In the genomic region with DNA sequence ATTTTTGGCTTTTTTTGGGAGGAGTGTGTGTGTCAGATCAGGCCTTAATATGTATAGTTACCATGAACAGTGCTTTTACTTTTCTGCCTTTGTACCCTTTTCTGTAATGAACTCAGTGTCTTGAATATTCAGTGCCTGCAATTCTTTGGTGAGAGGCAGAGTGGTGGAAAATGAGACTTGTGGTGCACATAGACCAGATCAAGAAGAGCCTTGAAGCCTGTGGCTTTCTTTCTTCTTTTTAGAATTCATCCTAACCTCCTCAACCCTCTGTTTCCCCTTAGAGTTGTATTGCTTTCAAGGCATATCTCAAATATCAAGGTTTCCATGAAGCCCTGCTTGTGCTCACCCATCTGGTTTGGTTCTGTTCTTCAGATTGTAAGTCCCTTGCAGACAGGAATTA, we compare ENCODE assay signal across 9 cellular contexts. TPM values are rescaled to one million over a fixed set of nuclear protein-coding genes. Genes with fewer than 3 reads are reported as not detected.
A peak's percentile ranks its signal among the peaks of the same experiment; 100 is the strongest.
DNase-seq lines count a peak whose midpoint lies in the region; ATAC-seq and TF ChIP-seq lines count a peak whose summit lies in the region.
"Had no signal": no experiment of that assay in that cellular context is flagged by ENCODE, and none has a peak within 500 bp of the region (broad histone marks: within the 10 kb centered on the region; RNA-seq: fewer than 3 reads in every experiment).

No MANE protein-coding gene starts in this region.

- H3K27ac ChIP-seq in VCaP (peak overlapping the region; percentile 91; the same call in 1 of the 2 replicates), fibroblast of lung (ENCODE audit: insufficient read depth, low read length) (no peak overlapping the region), transverse colon (no peak overlapping the region)

- H3K4me1 ChIP-seq in fibroblast of lung (ENCODE audit: control insufficient read depth, extremely low read depth, insufficient read depth, low read length) (peaks cover 2% of the 10 kb centered on the region), transverse colon (peaks cover 5 to 56% (median 27%) of the 10 kb centered on the region in 4 donors)

- H3K4me3 Mint-ChIP-seq in activated CD4-positive, alpha-beta T cell treated with anti-CD3 and anti-CD28 coated beads, Interleukin-2, amount 10 ng/mL, durations not matched to agents 24 days and 14 days = peak overlapping the region; percentile 100
- H3K4me3 Mint-ChIP-seq in stimulated activated memory B cell treated with anti-CD40 and anti-IgM and Interleukin-4, amounts not matched to agents 10 μg/mL and 1 μg/mL and 100 μg/mL, for 72 hours = peak overlapping the region; percentile 47

- POLR2A ChIA-PET in HEK293T (lab: Yijun Ruan, JAX) = no interaction called here

- DNase-seq in activated CD4-positive, alpha-beta T cell treated with anti-CD3 and anti-CD28 coated beads, Interleukin-2, amount 10 ng/mL, durations not matched to agents 24 days and 14 days = peak; percentile 72
- DNase-seq in activated CD4-positive, alpha-beta T cell treated with anti-CD3 and anti-CD28 coated beads for 4 hours = no peak
- DNase-seq in fibroblast of lung (ENCODE audit: low read depth in 2 of 2) = no peak
- no peak for DNase-seq in HEK293T (ENCODE audit: extremely low spot score)
- no peak for DNase-seq in transverse colon
- no peak for DNase-seq in nucleus accumbens (lab: John Stamatoyannopoulos, UW)
- DNase-seq: effector CD8-positive, alpha-beta T cell had no signal

- H3K27me3 ChIP-seq in fibroblast of lung (ENCODE audit: control insufficient read depth, insufficient read depth, low read length) (no peaks in the 10 kb centered on the region), transverse colon (no peaks in the 10 kb centered on the region)

- no peak for ATAC-seq in stimulated activated memory B cell treated with anti-CD40 and anti-IgM and Interleukin-4, amounts not matched to agents 10 μg/mL and 1 μg/mL and 100 μg/mL, for 72 hours

- TF ChIP-seq POLR2A in transverse colon (IDR thresholded peaks at IDR 0.05) = no peak

- no peaks in the 10 kb centered on the region for H3K9me3 ChIP-seq in fibroblast of lung (ENCODE audit: control insufficient read depth, insufficient read depth, low read depth, low read length)
- no peaks in the 10 kb centered on the region for H3K9me3 ChIP-seq in transverse colon

- peaks cover 2% of the 10 kb centered on the region for H4K20me1 ChIP-seq in fibroblast of lung (ENCODE audit: control insufficient read depth, extremely low read depth, insufficient read depth, low read length)

- TF ChIP-seq CTCF in VCaP (conservative IDR thresholded peaks at IDR 0.05) = no peak
- no peak for TF ChIP-seq CTCF in fibroblast of lung (conservative IDR thresholded peaks at IDR 0.05 in 1 of 2, IDR thresholded peaks at IDR 0.05 in 1 of 2; ENCODE audit: low read depth in 1 of 2, low read length in 2 of 2)
- no peak for TF ChIP-seq CTCF in transverse colon (IDR thresholded peaks at IDR 0.05)

- CTCF ChIA-PET in HEK293T (lab: Yijun Ruan, JAX) = no interaction called here

- peaks cover 61% of the 10 kb centered on the region for H3K79me2 ChIP-seq in fibroblast of lung (ENCODE audit: control insufficient read depth, insufficient read depth, low read length)

- H3K4me3 ChIP-seq in fibroblast of lung (replicated peaks in 1 of 4; ENCODE audit: control extremely low read depth in 1 of 4, insufficient read depth in 1 of 4, low read depth in 3 of 4, low read length in 4 of 4) (peak overlapping the region; percentile 79 to 98 (median 86)), transverse colon (peak overlapping the region in 1 of 4 donors; percentile 76)

- H3K9me3 Mint-ChIP-seq in activated CD4-positive, alpha-beta T cell treated with anti-CD3 and anti-CD28 coated beads, Interleukin-2, amount 10 ng/mL, durations not matched to agents 24 days and 14 days = peaks cover 5% of the 10 kb centered on the region
- no peaks in the 10 kb centered on the region for H3K9me3 Mint-ChIP-seq in stimulated activated memory B cell treated with anti-CD40 and anti-IgM and Interleukin-4, amounts not matched to agents 10 μg/mL and 1 μg/mL and 100 μg/mL, for 72 hours

- H2AFZ ChIP-seq in fibroblast of lung (ENCODE audit: low read length) = no peak overlapping the region

- peaks cover 48% of the 10 kb centered on the region for H3K4me1 Mint-ChIP-seq in activated CD4-positive, alpha-beta T cell treated with anti-CD3 and anti-CD28 coated beads, Interleukin-2, amount 10 ng/mL, durations not matched to agents 24 days and 14 days
- H3K4me1 Mint-ChIP-seq in stimulated activated memory B cell treated with anti-CD40 and anti-IgM and Interleukin-4, amounts not matched to agents 10 μg/mL and 1 μg/mL and 100 μg/mL, for 72 hours = peaks cover 56% of the 10 kb centered on the region

- no peaks in the 10 kb centered on the region for H3K27me3 Mint-ChIP-seq in activated CD4-positive, alpha-beta T cell treated with anti-CD3 and anti-CD28 coated beads, Interleukin-2, amount 10 ng/mL, durations not matched to agents 24 days and 14 days
- H3K27me3 Mint-ChIP-seq in stimulated activated memory B cell treated with anti-CD40 and anti-IgM and Interleukin-4, amounts not matched to agents 10 μg/mL and 1 μg/mL and 100 μg/mL, for 72 hours = no peaks in the 10 kb centered on the region

- no peak for TF ChIP-seq EP300 in transverse colon (IDR thresholded peaks at IDR 0.05; ENCODE audit: low read depth)

- in situ Hi-C loops in transverse colon (cut with MboI; ENCODE audit: low pct_ligation_motif_present in 1 of 4, low pct_unique_long_range_greater_than_20kb in 1 of 4, low sequenced_read_pairs in 3 of 4) = no loop called here

- H3K27ac Mint-ChIP-seq in activated CD4-positive, alpha-beta T cell treated with anti-CD3 and anti-CD28 coated beads, Interleukin-2, amount 10 ng/mL, durations not matched to agents 24 days and 14 days = peak overlapping the region; percentile 4
- peak overlapping the region; percentile 30 for H3K27ac Mint-ChIP-seq in stimulated activated memory B cell treated with anti-CD40 and anti-IgM and Interleukin-4, amounts not matched to agents 10 μg/mL and 1 μg/mL and 100 μg/mL, for 72 hours

- H3K4me2 ChIP-seq in fibroblast of lung (ENCODE audit: extremely low read depth, insufficient read depth, low read length) = peak overlapping the region; percentile 97

- peaks cover 34% of the 10 kb centered on the region for H3K36me3 Mint-ChIP-seq in activated CD4-positive, alpha-beta T cell treated with anti-CD3 and anti-CD28 coated beads, Interleukin-2, amount 10 ng/mL, durations not matched to agents 24 days and 14 days (ENCODE audit: low read depth)
- H3K36me3 Mint-ChIP-seq in stimulated activated memory B cell treated with anti-CD40 and anti-IgM and Interleukin-4, amounts not matched to agents 10 μg/mL and 1 μg/mL and 100 μg/mL, for 72 hours = peaks cover 22% of the 10 kb centered on the region

- intact Hi-C loops in activated CD4-positive, alpha-beta T cell treated with anti-CD3 and anti-CD28 coated beads, Interleukin-2, amount 10 ng/mL, durations not matched to agents 24 days and 14 days (cut with micrococcal nuclease) = loop anchor here (2.0 kb wide), 2 partner anchors 73 to 157 kb away; no protein-coding TSS in a partner anchor
- intact Hi-C loops in transverse colon (cut with DNase I; ENCODE audit: low total_unique reads) = no loop called here

- H3K36me3 ChIP-seq in fibroblast of lung (ENCODE audit: control insufficient read depth, insufficient read depth, low read length) (no peaks in the 10 kb centered on the region), transverse colon (no peaks in the 10 kb centered on the region)

- H3K9ac ChIP-seq in fibroblast of lung (ENCODE audit: insufficient read depth, low read length) = no peak overlapping the region

TF ChIP-seq in HEK293T, 16 proteins besides CTCF, POLR2A, EP300 and RAD21 (continues in another document):
- TF ChIP-seq FOXK2 (IDR thresholded peaks at IDR 0.05) (no peak), ELF4 (IDR thresholded peaks at IDR 0.05) (no peak), LEF1 (IDR thresholded peaks at IDR 0.05; ENCODE audit: borderline replicate concordance) (no peak), SUZ12 (IDR thresholded peaks at IDR 0.05) (no peak), L3MBTL2 (conservative IDR thresholded peaks at IDR 0.05) (no peak), CTBP1 (IDR thresholded peaks at IDR 0.05; ENCODE audit: borderline replicate concordance) (no peak), ARNT (IDR thresholded peaks at IDR 0.05) (no peak), NFRKB (IDR thresholded peaks at IDR 0.05) (no peak), ZNF384 (IDR thresholded peaks at IDR 0.05) (no peak), PKNOX1 (IDR thresholded peaks at IDR 0.05) (no peak), TARDBP (IDR thresholded peaks at IDR 0.05) (no peak)

RNA-seq across cellular contexts. Expression of gene YLPM1, which starts 2.6 kb away (rescaled TPM):
- total RNA-seq in activated CD4-positive, alpha-beta T cell treated with anti-CD3 and anti-CD28 coated beads, Interleukin-2, amount 10 ng/mL, durations not matched to agents 24 days and 14 days = 63.7 and 66.7 TPM in 2 replicates
- total RNA-seq in fibroblast of lung (26.5 and 31.9 TPM in 2 replicates), transverse colon (10 to 100 TPM; 26.1 to 62.4 (median 35.0) TPM)
- polyA plus RNA-seq in fibroblast of lung = 9.7 and 13.6 TPM in 2 replicates
- polyA plus RNA-seq in fibroblast of lung (2012) = 31.5 and 34.6 TPM in 2 replicates
- 31.0 and 37.8 TPM in 2 replicates for polyA minus RNA-seq in fibroblast of lung (ENCODE audit: low replicate concordance)

RNA-seq across cellular contexts. Expression of gene FCF1, which starts 52.8 kb away (rescaled TPM):
- total RNA-seq in activated CD4-positive, alpha-beta T cell treated with anti-CD3 and anti-CD28 coated beads, Interleukin-2, amount 10 ng/mL, durations not matched to agents 24 days and 14 days = 64.5 and 68.6 TPM in 2 replicates
- total RNA-seq in fibroblast of lung (26.7 and 29.2 TPM in 2 replicates), transverse colon (10 to 100 TPM in 2 of 4 donors, 1 to 10 TPM in 1, under 1 TPM in 1; 0.37 to 25.5 (median 15.6) TPM)
- 57.8 and 67.2 TPM in 2 replicates for polyA plus RNA-seq in fibroblast of lung
- polyA plus RNA-seq in fibroblast of lung (2012) = 52.3 and 57.4 TPM in 2 replicates
- 8.6 and 23.3 TPM in 2 replicates for polyA minus RNA-seq in fibroblast of lung (ENCODE audit: low replicate concordance)

RNA-seq across cellular contexts. Expression of gene AREL1, which starts 52.8 kb away (rescaled TPM):
- total RNA-seq in activated CD4-positive, alpha-beta T cell treated with anti-CD3 and anti-CD28 coated beads, Interleukin-2, amount 10 ng/mL, durations not matched to agents 24 days and 14 days = 43.5 and 45.5 TPM in 2 replicates
- total RNA-seq in fibroblast of lung (23.4 and 28.2 TPM in 2 replicates), transverse colon (10 to 100 TPM; 22.4 to 57.1 (median 41.1) TPM)
- polyA plus RNA-seq in fibroblast of lung = 36.5 and 40.8 TPM in 2 replicates
- 19.4 and 22.0 TPM in 2 replicates for polyA plus RNA-seq in fibroblast of lung (2012)
- 102 and 170 TPM in 2 replicates for polyA minus RNA-seq in fibroblast of lung (ENCODE audit: low replicate concordance)
